1 cellular context compared by ENCODE assay signal in the genomic region with DNA sequence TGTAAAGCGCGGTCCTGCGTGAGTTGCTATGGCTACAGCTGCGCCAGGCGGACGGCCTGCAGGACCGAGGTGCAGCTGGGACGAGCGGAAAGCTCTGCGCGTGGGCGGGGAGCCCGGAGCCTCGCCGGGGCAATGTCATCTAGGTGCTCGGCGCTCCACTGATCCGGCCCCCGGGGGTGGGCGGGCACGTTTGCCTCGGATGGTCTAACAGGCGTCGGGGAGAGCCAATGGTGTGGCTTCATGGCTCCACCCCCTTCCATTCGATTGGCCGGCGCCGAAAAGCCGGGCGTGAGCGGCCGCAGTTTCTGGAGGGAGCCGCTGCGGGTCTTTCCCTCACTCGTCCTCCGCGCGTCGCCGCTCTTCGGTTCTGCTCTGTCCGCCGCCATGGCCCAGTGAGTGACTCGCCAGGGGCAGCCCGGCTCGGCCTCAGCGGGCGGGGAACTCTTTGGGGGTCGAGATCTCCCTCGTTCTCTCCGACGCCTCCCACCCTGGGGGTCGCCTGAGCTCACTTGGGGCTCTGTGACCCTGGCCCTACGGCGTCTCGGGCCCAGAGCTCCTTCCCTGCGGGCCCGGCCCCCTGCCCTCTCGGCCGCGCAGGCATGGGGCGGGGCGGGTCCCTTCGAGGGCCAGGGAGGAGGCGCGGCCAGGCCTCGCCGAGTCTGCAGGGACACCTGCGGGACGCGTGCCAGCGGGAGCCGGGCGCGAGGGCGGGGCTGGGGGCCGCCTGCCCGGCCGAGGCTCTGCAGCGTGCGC.
TF ChIP-seq lines count a peak whose summit lies in the region.

TSS of gene PGD (plus strand) at position 331 of the 753 bp plus-strand sequence. CDS start at position 385, 54 bp downstream.

TF ChIP-seq in HepG2, 621 proteins besides CTCF, POLR2A, EP300 and RAD21 (continued from another document and continues in another):
- TF ChIP-seq, protein P1, sequence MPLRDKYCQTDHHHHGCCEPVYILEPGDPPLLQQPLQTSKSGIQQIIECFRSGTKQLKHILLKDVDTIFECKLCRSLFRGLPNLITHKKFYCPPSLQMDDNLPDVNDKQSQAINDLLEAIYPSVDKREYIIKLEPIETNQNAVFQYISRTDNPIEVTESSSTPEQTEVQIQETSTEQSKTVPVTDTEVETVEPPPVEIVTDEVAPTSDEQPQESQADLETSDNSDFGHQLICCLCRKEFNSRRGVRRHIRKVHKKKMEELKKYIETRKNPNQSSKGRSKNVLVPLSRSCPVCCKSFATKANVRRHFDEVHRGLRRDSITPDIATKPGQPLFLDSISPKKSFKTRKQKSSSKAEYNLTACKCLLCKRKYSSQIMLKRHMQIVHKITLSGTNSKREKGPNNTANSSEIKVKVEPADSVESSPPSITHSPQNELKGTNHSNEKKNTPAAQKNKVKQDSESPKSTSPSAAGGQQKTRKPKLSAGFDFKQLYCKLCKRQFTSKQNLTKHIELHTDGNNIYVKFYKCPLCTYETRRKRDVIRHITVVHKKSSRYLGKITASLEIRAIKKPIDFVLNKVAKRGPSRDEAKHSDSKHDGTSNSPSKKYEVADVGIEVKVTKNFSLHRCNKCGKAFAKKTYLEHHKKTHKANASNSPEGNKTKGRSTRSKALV (CRISPR knock-in tag; IDR thresholded peaks at IDR 0.05) = peak; percentile 94
- TF ChIP-seq RARG (CRISPR knock-in tag; IDR thresholded peaks at IDR 0.05; ENCODE audit: low read depth) = 0 out of 2 replicates have a peak, but pooled peaks have one; percentile 39
- peak; percentile 80; the same call in 1 of the 2 replicates for TF ChIP-seq ZNF792 (CRISPR knock-in tag; IDR thresholded peaks at IDR 0.05)
- TF ChIP-seq EZH2 (conservative IDR thresholded peaks at IDR 0.05; ENCODE audit: low read depth, low read length) = no peak
- TF ChIP-seq PAF1 (CRISPR knock-in tag; IDR thresholded peaks at IDR 0.05) = no peak
- peak; percentile 97; the same call in 1 of the 2 replicates for TF ChIP-seq PAWR (CRISPR knock-in tag; IDR thresholded peaks at IDR 0.05; ENCODE audit: borderline replicate concordance)
- peak; percentile 27; the same call in 1 of the 2 replicates for TF ChIP-seq FOSL2 (CRISPR knock-in tag; IDR thresholded peaks at IDR 0.05)
- TF ChIP-seq ZNF530 (CRISPR knock-in tag; IDR thresholded peaks at IDR 0.05; ENCODE audit: low read depth) = no peak
- peak; percentile 72; the same call in 1 of the 2 replicates for TF ChIP-seq ZNF615 (CRISPR knock-in tag; IDR thresholded peaks at IDR 0.05; ENCODE audit: borderline replicate concordance)
- TF ChIP-seq MZF1 (CRISPR knock-in tag; IDR thresholded peaks at IDR 0.05; ENCODE audit: borderline replicate concordance) = no peak
- TF ChIP-seq DRAP1 (CRISPR knock-in tag; IDR thresholded peaks at IDR 0.05) = peak; percentile 80
- no peak; the same call in 1 of the 2 replicates for TF ChIP-seq MAFF (IDR thresholded peaks at IDR 0.05; ENCODE audit: low read depth, low read length)
- TF ChIP-seq ZNF260 (CRISPR knock-in tag; IDR thresholded peaks at IDR 0.05; ENCODE audit: borderline replicate concordance, low read depth) = no peak
- TF ChIP-seq CENPX (CRISPR knock-in tag; IDR thresholded peaks at IDR 0.05) = no peak
- TF ChIP-seq CAMTA2 (CRISPR knock-in tag; IDR thresholded peaks at IDR 0.05; ENCODE audit: borderline replicate concordance) = peak; percentile 89
- peak; percentile 27; the same call in 1 of the 2 replicates for TF ChIP-seq ZKSCAN8 (CRISPR knock-in tag; IDR thresholded peaks at IDR 0.05; ENCODE audit: borderline replicate concordance)
- TF ChIP-seq ZNF790 (CRISPR knock-in tag; IDR thresholded peaks at IDR 0.05; ENCODE audit: borderline replicate concordance) = peak; percentile 98
- TF ChIP-seq PCBP1 (IDR thresholded peaks at IDR 0.05; ENCODE audit: borderline replicate concordance, low read depth, low read length) = peak; percentile 90; the same call in 1 of the 2 replicates
- peak; percentile 96 for TF ChIP-seq NAIF1 (CRISPR knock-in tag; IDR thresholded peaks at IDR 0.05; ENCODE audit: borderline replicate concordance)
- peak; percentile 61; the same call in 1 of the 2 replicates for TF ChIP-seq ZNF30 (CRISPR knock-in tag; IDR thresholded peaks at IDR 0.05)
- peak; percentile 16 for TF ChIP-seq ATF7-NPFF (CRISPR knock-in tag; IDR thresholded peaks at IDR 0.05; ENCODE audit: low read depth)
- TF ChIP-seq ZNF337 (CRISPR knock-in tag; IDR thresholded peaks at IDR 0.05; ENCODE audit: borderline replicate concordance, low read depth) = no peak
- no peak; the same call in 1 of the 2 replicates for TF ChIP-seq TARDBP (CRISPR knock-in tag; IDR thresholded peaks at IDR 0.05)
- TF ChIP-seq SP4 (CRISPR knock-in tag; IDR thresholded peaks at IDR 0.05) = peak; percentile 100
- 0 out of 2 replicates have a peak, but pooled peaks have one; percentile 51 for TF ChIP-seq ZBTB26 (CRISPR knock-in tag; IDR thresholded peaks at IDR 0.05; ENCODE audit: borderline replicate concordance)
- peak; percentile 92 for TF ChIP-seq ZNF142 (CRISPR knock-in tag; IDR thresholded peaks at IDR 0.05)
- TF ChIP-seq ZSCAN9 (CRISPR knock-in tag; IDR thresholded peaks at IDR 0.05; ENCODE audit: borderline replicate concordance) = no peak; the same call in 1 of the 2 replicates
- TF ChIP-seq NFIC (IDR thresholded peaks at IDR 0.05; ENCODE audit: low read length) = no peak
- TF ChIP-seq, protein P2, sequence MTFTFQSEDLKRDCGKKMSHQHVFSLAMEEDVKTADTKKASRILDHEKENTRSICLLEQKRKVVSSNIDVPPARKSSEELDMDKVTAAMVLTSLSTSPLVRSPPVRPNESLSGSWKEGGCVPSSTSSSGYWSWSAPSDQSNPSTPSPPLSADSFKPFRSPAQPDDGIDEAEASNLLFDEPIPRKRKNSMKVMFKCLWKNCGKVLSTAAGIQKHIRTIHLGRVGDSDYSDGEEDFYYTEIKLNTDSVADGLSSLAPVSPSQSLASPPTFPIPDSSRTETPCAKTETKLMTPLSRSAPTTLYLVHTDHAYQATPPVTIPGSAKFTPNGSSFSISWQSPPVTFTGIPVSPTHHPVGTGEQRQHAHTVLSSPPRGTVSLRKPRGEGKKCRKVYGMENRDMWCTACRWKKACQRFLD (CRISPR knock-in tag; IDR thresholded peaks at IDR 0.05; ENCODE audit: borderline replicate concordance) = peak; percentile 47
- peak; percentile 63 for TF ChIP-seq PAXIP1 (CRISPR knock-in tag; conservative IDR thresholded peaks at IDR 0.05)
- TF ChIP-seq BRD4 (CRISPR knock-in tag; IDR thresholded peaks at IDR 0.05) = peak; percentile 67; the same call in 1 of the 2 replicates
- TF ChIP-seq ZNF788 (CRISPR knock-in tag; IDR thresholded peaks at IDR 0.05; ENCODE audit: borderline replicate concordance) = peak; percentile 91
- peak; percentile 12 for TF ChIP-seq SRSF1 (optimal IDR thresholded peaks at IDR 0.05; ENCODE audit: low read depth, low read length)
- no peak for TF ChIP-seq KDM6A (CRISPR knock-in tag; IDR thresholded peaks at IDR 0.05; ENCODE audit: low read depth)
- TF ChIP-seq KLF9 (CRISPR knock-in tag; IDR thresholded peaks at IDR 0.05; ENCODE audit: low read depth) = peak; percentile 77; the same call in 1 of the 2 replicates
- TF ChIP-seq CHD2 (IDR thresholded peaks at IDR 0.05; ENCODE audit: low read depth, low read length) = no peak; the same call in 1 of the 2 replicates
- no peak; the same call in 1 of the 2 replicates for TF ChIP-seq ZNF652 (CRISPR knock-in tag; IDR thresholded peaks at IDR 0.05; ENCODE audit: borderline replicate concordance, low read depth)
- TF ChIP-seq, protein P3, sequence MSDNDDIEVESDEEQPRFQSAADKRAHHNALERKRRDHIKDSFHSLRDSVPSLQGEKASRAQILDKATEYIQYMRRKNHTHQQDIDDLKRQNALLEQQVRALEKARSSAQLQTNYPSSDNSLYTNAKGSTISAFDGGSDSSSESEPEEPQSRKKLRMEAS (IDR thresholded peaks at IDR 0.05) = peak; percentile 88
- TF ChIP-seq NFE2 (CRISPR knock-in tag; IDR thresholded peaks at IDR 0.05) = no peak
- TF ChIP-seq MED1 (CRISPR knock-in tag; IDR thresholded peaks at IDR 0.05) = peak; percentile 62
- no peak for TF ChIP-seq ZBTB21 (CRISPR knock-in tag; IDR thresholded peaks at IDR 0.05)
- TF ChIP-seq ZNF3 (CRISPR knock-in tag; IDR thresholded peaks at IDR 0.05) = no peak
- no peak for TF ChIP-seq JUND (CRISPR knock-in tag; IDR thresholded peaks at IDR 0.05)
- no peak for TF ChIP-seq ATF3 (CRISPR knock-in tag; IDR thresholded peaks at IDR 0.05)
- TF ChIP-seq ZNF44 (CRISPR knock-in tag; IDR thresholded peaks at IDR 0.05) = no peak
- TF ChIP-seq SNAPC2 (CRISPR knock-in tag; IDR thresholded peaks at IDR 0.05) = no peak
- TF ChIP-seq ZNF460 (CRISPR knock-in tag; IDR thresholded peaks at IDR 0.05; ENCODE audit: borderline replicate concordance) = no peak
- peak; percentile 61 for TF ChIP-seq SIN3B (IDR thresholded peaks at IDR 0.05; ENCODE audit: low read length)
- TF ChIP-seq HIVEP1 (CRISPR knock-in tag; IDR thresholded peaks at IDR 0.05) = peak; percentile 94
- TF ChIP-seq MLLT10 (CRISPR knock-in tag; IDR thresholded peaks at IDR 0.05) = no peak
- no peak for TF ChIP-seq ZNF10 (CRISPR knock-in tag; IDR thresholded peaks at IDR 0.05; ENCODE audit: borderline replicate concordance, low read depth)
- TF ChIP-seq ZNF747 (CRISPR knock-in tag; IDR thresholded peaks at IDR 0.05; ENCODE audit: borderline replicate concordance) = peak; percentile 76; the same call in 1 of the 2 replicates
- no peak for TF ChIP-seq NCOA5 (CRISPR knock-in tag; IDR thresholded peaks at IDR 0.05)
